In genomic region chrX:139759637-139760036, GRCh38 we compare ENCODE assay signal across 10 cellular contexts. TPM values are rescaled to one million over a fixed set of nuclear protein-coding genes. Genes with fewer than 3 reads are reported as not detected.
DNase-seq lines count a peak whose midpoint lies in the region; ATAC-seq, FAIRE-seq and TF ChIP-seq lines count a peak whose summit lies in the region.
"Had no signal": no experiment of that assay in that cellular context is flagged by ENCODE, and none has a peak within 500 bp of the region (broad histone marks: within the 10 kb centered on the region; RNA-seq: fewer than 3 reads in every experiment).

No MANE protein-coding gene starts in this region.

- DNase-seq in A549 (ENCODE audit: low read depth in 1 of 2, low spot score in 1 of 2) (peak; percentile 1 to 24), RKO (ENCODE audit: low spot score) (peak; percentile 20), foreskin melanocyte (peak; percentile 10), hepatic stellate cell (ENCODE audit: low spot score) (no peak), esophagus squamous epithelium (lab: John Stamatoyannopoulos, UW) (no peak)
- no peak for DNase-seq in activated CD8-positive, alpha-beta memory T cell treated with anti-CD3 and anti-CD28 coated beads, Interleukin-2, amount 50 U/mL, for 4 hours
- DNase-seq: activated effector memory CD4-positive, alpha-beta T cell treated with Interleukin-2 at 50 U/mL for 16 hours; NCI-H1092 treated with DMSO at 0.1 percent for 48 hours had no signal

- TF ChIP-seq POLR2A in A549 (IDR thresholded peaks at IDR 0.05; ENCODE audit: low read length) (no peak), esophagus squamous epithelium (IDR thresholded peaks at IDR 0.05) (no peak)

- TF ChIP-seq RAD21 in A549 (conservative IDR thresholded peaks at IDR 0.05 in 1 of 2, IDR thresholded peaks at IDR 0.05 in 1 of 2): peak; percentile 52 to 63

- peak; percentile 59 to 72; a peak in 3 of 6 replicates for ATAC-seq in A549
- no peak for ATAC-seq in GM18870 (IDR thresholded peaks at IDR 0.05; ENCODE audit: unreplicated experiment)

- H3K27me3 ChIP-seq in esophagus squamous epithelium: no peaks in the 10 kb centered on the region

- TF ChIP-seq EP300 in A549 (IDR thresholded peaks at IDR 0.05): no peak

- intact Hi-C loops in esophagus squamous epithelium (cut with DNase I): no loop called here

- CTCF ChIA-PET in A549 (lab: Yijun Ruan, JAX): interaction anchor here (0.6 kb wide), 1 partner anchor 16 kb away, joined by 3 read pairs; no protein-coding TSS in a partner anchor

- peaks cover 0 to 11% (median 0%) of the 10 kb centered on the region in 3 donors for H3K36me3 ChIP-seq in esophagus squamous epithelium

- FAIRE-seq in A549 (lab: Jason Lieb, UNC): no peak

- H3K9me3 ChIP-seq in A549: peaks cover 3% of the 10 kb centered on the region; the same call in 1 of the 3 replicates
- peaks cover 0 to 3% (median 2%) of the 10 kb centered on the region in 3 donors for H3K9me3 ChIP-seq in esophagus squamous epithelium

- H3K4me3 ChIP-seq in A549: no peak overlapping the region
- H3K4me3 ChIP-seq in esophagus squamous epithelium: no peak overlapping the region

- peak; percentile 29; the same call in 2 of the 3 replicates for TF ChIP-seq CTCF in A549 (IDR thresholded peaks at IDR 0.05)
- TF ChIP-seq CTCF in GM12873 (IDR thresholded peaks at IDR 0.05; ENCODE audit: insufficient read depth, low read depth, low read length, missing control alignments): peak; percentile 47
- TF ChIP-seq CTCF in esophagus squamous epithelium (IDR thresholded peaks at IDR 0.05): peak in 2 of 6 experiments; percentile 16 to 39

- H3K27ac ChIP-seq in A549: no peak overlapping the region
- H3K27ac ChIP-seq in esophagus squamous epithelium: no peak overlapping the region

- no peak overlapping the region for H3K4me2 ChIP-seq in A549

- WGBS in A549 (ENCODE audit: missing lambda C conversion rate): 82% methylated on average over 4 of the region's 4 CpGs
- WGBS in esophagus squamous epithelium, 2 donors: 70 to 77% methylated on average over 4 of the region's 4 CpGs

- POLR2A ChIA-PET in A549 (lab: Yijun Ruan, JAX): no interaction called here

- H3K4me1 ChIP-seq in A549 (no peaks in the 10 kb centered on the region), esophagus squamous epithelium (no peaks in the 10 kb centered on the region)

TF ChIP-seq in A549, 52 proteins besides CTCF, POLR2A, EP300 and RAD21:
- no peak for TF ChIP-seq EHMT2 (IDR thresholded peaks at IDR 0.05; ENCODE audit: low read depth)
- TF ChIP-seq, protein P1, sequence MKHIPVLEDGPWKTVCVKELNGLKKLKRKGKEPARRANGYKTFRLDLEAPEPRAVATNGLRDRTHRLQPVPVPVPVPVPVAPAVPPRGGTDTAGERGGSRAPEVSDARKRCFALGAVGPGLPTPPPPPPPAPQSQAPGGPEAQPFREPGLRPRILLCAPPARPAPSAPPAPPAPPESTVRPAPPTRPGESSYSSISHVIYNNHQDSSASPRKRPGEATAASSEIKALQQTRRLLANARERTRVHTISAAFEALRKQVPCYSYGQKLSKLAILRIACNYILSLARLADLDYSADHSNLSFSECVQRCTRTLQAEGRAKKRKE (CRISPR knock-in tag; IDR thresholded peaks at IDR 0.05; ENCODE audit: low read depth): no peak
- no peak for TF ChIP-seq HDAC2 (IDR thresholded peaks at IDR 0.05)
- no peak for TF ChIP-seq FOSL2 (IDR thresholded peaks at IDR 0.05)
- TF ChIP-seq FOSL2 (CRISPR knock-in tag; IDR thresholded peaks at IDR 0.05): no peak
- TF ChIP-seq POLR2AphosphoS2 (conservative IDR thresholded peaks at IDR 0.05; ENCODE audit: low read length): no peak
- 0 out of 3 replicates have a peak, but pooled peaks have one; percentile 28 for TF ChIP-seq SMC3 (IDR thresholded peaks at IDR 0.05)
- TF ChIP-seq MAFK (IDR thresholded peaks at IDR 0.05; ENCODE audit: partially characterized antibody): peak; percentile 71
- no peak for TF ChIP-seq HOXB5 (CRISPR knock-in tag; IDR thresholded peaks at IDR 0.05)

RNA-seq across cellular contexts. Expression of gene MCF2, which starts 51.7 kb away (rescaled TPM):
- 0.07 and 0.10 TPM in 2 replicates for polyA plus RNA-seq in A549 (2011; rRNA removed)
- 0.03 TPM in 2 replicates for polyA plus RNA-seq in A549 (2012; cell fraction: cytosol; rRNA removed)
- polyA plus RNA-seq in A549 (2012; cell fraction: nucleus; rRNA removed): 0.02 TPM in 1 of 2 replicates, not detected in the other
- 0.09 TPM in 1 of 3 replicates, not detected in the others for polyA plus RNA-seq in A549 (2017; fragmentation: RNase III; extraction: RNeasy Plus Mini Kit Qiagen cat#74134 plus additional on column Dnase treatment)
- polyA minus RNA-seq in A549 (2011; rRNA and poly(A)+ RNA removed): not detected in 2 replicates
- under 1 TPM in 1 of 4 donors, not detected in 3; 0.15 TPM for total RNA-seq in esophagus squamous epithelium

Comparison
In these comparisons a context has a peak if more than half of its experiments do, and no peak if none do; other contexts are left out.
1. DNase-seq: peak in A549 (2 of 2), RKO (single experiment) and foreskin melanocyte (single experiment); none in activated CD8-positive, alpha-beta memory T cell treated with anti-CD3 and anti-CD28 coated beads, Interleukin-2, amount 50 U/mL, for 4 hours (single experiment), hepatic stellate cell (single experiment) and esophagus squamous epithelium (single experiment).